Comparison of ENCODE assay signal across 10 cellular contexts in the genomic region with DNA sequence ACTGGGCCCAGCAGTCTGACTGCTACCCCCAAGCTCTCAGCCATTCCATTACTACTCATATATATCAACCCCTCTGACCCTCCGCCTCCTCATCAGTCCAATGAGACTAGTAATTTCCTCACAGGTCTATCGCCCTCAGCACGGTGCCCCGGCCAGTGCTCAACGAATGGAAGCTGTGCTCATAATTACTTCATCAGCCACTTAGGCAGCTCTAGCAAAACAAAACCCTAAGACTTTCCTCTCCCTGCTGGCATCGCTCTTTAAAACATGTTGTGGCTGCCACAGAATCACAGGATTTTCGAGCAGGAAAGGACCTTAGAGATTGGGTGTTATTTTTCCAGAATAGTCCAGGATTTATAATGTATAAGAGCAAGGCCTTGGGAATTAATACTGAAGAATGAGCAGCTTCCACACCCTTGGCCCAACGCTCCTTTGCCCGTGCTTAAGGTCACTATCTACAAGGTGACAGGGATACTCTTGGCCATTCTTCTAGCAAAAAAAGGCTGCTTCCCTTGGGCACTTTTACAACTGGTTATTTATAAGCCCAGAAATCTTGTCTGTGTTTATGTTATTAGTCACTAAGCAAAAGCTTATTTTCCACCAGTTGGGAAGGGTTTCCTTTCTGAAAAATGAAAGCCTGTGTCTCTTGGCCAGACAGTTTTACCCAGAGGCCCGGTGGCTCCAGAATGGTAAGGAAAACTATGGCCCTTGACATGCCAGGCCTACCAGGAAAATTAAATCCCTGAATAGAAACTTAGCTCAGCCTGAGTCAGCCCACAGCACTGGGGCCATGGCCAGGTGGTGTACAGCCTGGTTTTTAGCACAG. TPM values are rescaled to one million over a fixed set of nuclear protein-coding genes. Genes with fewer than 3 reads are reported as not detected.
DNase-seq lines count a peak whose midpoint lies in the region; ATAC-seq and TF ChIP-seq lines count a peak whose summit lies in the region.
"Had no signal": no experiment of that assay in that cellular context is flagged by ENCODE, and none has a peak within 500 bp of the region (broad histone marks: within the 10 kb centered on the region; RNA-seq: fewer than 3 reads in every experiment).

No MANE protein-coding gene starts in this region.

- peaks cover 21% of the 10 kb centered on the region for H3K36me3 ChIP-seq in adipocyte (ENCODE audit: control insufficient read depth, insufficient read depth, low read length, severe bottlenecking)
- no peaks in the 10 kb centered on the region for H3K36me3 ChIP-seq in ovary

- CTCF ChIA-PET in activated CD8-positive, alpha-beta T cell treated with anti-CD3 and anti-CD28 coated beads, Interleukin-2, amount 10 ng/mL, durations not matched to agents 7 days and 5 days (lab: Charles Lee), result no interaction called here

- H3K4me3 Mint-ChIP-seq in activated CD8-positive, alpha-beta T cell treated with anti-CD3 and anti-CD28 coated beads, Interleukin-2, amount 10 ng/mL, durations not matched to agents 7 days and 5 days, result no peak overlapping the region

- intact Hi-C loops in ovary (cut with DNase I), result no loop called here

- H3K27me3 ChIP-seq in adipocyte (replicated peaks; ENCODE audit: control insufficient read depth, insufficient read depth, low read length), result no peaks in the 10 kb centered on the region
- no peaks in the 10 kb centered on the region for H3K27me3 ChIP-seq in ovary

- peak overlapping the region; percentile 78 for H3K9ac ChIP-seq in adipocyte (ENCODE audit: low read length)
- H3K9ac ChIP-seq: KMS-11 had no signal

- H3K27ac Mint-ChIP-seq in activated CD8-positive, alpha-beta T cell treated with anti-CD3 and anti-CD28 coated beads, Interleukin-2, amount 10 ng/mL, durations not matched to agents 7 days and 5 days, result no peak overlapping the region

- no peak for ATAC-seq in HG03432 (IDR thresholded peaks at IDR 0.05; ENCODE audit: unreplicated experiment)
- no peak for ATAC-seq in activated CD8-positive, alpha-beta T cell treated with anti-CD3 and anti-CD28 coated beads, Interleukin-2, amount 10 ng/mL, durations not matched to agents 7 days and 5 days
- no peak for ATAC-seq in HG03565 (IDR thresholded peaks at IDR 0.05; ENCODE audit: unreplicated experiment)

- no peaks in the 10 kb centered on the region for H3K36me3 Mint-ChIP-seq in activated CD8-positive, alpha-beta T cell treated with anti-CD3 and anti-CD28 coated beads, Interleukin-2, amount 10 ng/mL, durations not matched to agents 7 days and 5 days (ENCODE audit: low read depth)

- no peaks in the 10 kb centered on the region for H3K9me3 ChIP-seq in adipocyte (ENCODE audit: control insufficient read depth, low read length)
- no peaks in the 10 kb centered on the region for H3K9me3 ChIP-seq in ovary

- H3K4me3 ChIP-seq in adipocyte (ENCODE audit: low read length) (no peak overlapping the region), fibroblast of villous mesenchyme (ENCODE audit: low read depth, low read length) (no peak overlapping the region), ovary (no peak overlapping the region)

- WGBS in ovary, 3 donors, result 18 to 29% (median 28%) methylated on average over 10 of the region's 10 CpGs

- H3K4me1 ChIP-seq in adipocyte (ENCODE audit: control insufficient read depth, insufficient read depth, low read length), result peaks cover 62% of the 10 kb centered on the region
- peaks cover 21% of the 10 kb centered on the region for H3K4me1 ChIP-seq in ovary (ENCODE audit: insufficient read depth)

- TF ChIP-seq CTCF in fibroblast of villous mesenchyme (IDR thresholded peaks at IDR 0.05; ENCODE audit: insufficient read depth, low read depth, low read length) (no peak), ovary (IDR thresholded peaks at IDR 0.05) (no peak)

- no peaks in the 10 kb centered on the region for H3K27me3 Mint-ChIP-seq in activated CD8-positive, alpha-beta T cell treated with anti-CD3 and anti-CD28 coated beads, Interleukin-2, amount 10 ng/mL, durations not matched to agents 7 days and 5 days (ENCODE audit: low read depth)

- DNase-seq in AG08396 (ENCODE audit: low spot score), result peak; percentile 57
- DNase-seq in adipocyte (ENCODE audit: low read depth), result peak; percentile 79
- DNase-seq in fibroblast of villous mesenchyme (ENCODE audit: low read depth), result peak; percentile 88
- peak; percentile 36 to 58 (median 46) for DNase-seq in ovary
- DNase-seq in stimulated activated CD4-positive, alpha-beta T cell treated with anti-CD3 and anti-CD28 coated beads, Interleukin-4, amount 100 ng/mL, for 24 hours, result no peak
- no peak for DNase-seq in activated CD8-positive, alpha-beta T cell treated with anti-CD3 and anti-CD28 coated beads, Interleukin-2, amount 10 ng/mL, durations not matched to agents 7 days and 5 days

- no peak for TF ChIP-seq POLR2A in ovary (IDR thresholded peaks at IDR 0.05)

- POLR2A ChIA-PET in activated CD8-positive, alpha-beta T cell treated with anti-CD3 and anti-CD28 coated beads, Interleukin-2, amount 10 ng/mL, durations not matched to agents 7 days and 5 days (lab: Charles Lee), result interaction anchor here (0.7 kb wide), 1 partner anchor 11 kb away, joined by 3 read pairs; no protein-coding TSS in a partner anchor

- H3K4me1 Mint-ChIP-seq in activated CD8-positive, alpha-beta T cell treated with anti-CD3 and anti-CD28 coated beads, Interleukin-2, amount 10 ng/mL, durations not matched to agents 7 days and 5 days (ENCODE audit: low read depth), result no peaks in the 10 kb centered on the region

- no peaks in the 10 kb centered on the region for H3K9me3 Mint-ChIP-seq in activated CD8-positive, alpha-beta T cell treated with anti-CD3 and anti-CD28 coated beads, Interleukin-2, amount 10 ng/mL, durations not matched to agents 7 days and 5 days (ENCODE audit: insufficient read depth)

- H3K27ac ChIP-seq in ovary, result peak overlapping the region; percentile 74 to 80
- H3K27ac ChIP-seq: C4-2B, KMS-11 had no signal

- no peak for TF ChIP-seq EP300 in ovary (IDR thresholded peaks at IDR 0.05)

RNA-seq across cellular contexts. Expression of gene NUAK1, which starts 48.0 kb away (rescaled TPM):
- total RNA-seq in fibroblast of villous mesenchyme (82.8 and 84.6 TPM in 2 replicates), ovary (10 to 100 TPM in 5 of 7 donors, 1 to 10 TPM in 2; 2.8 to 22.2 (median 12.0) TPM)
- 10 to 100 TPM in 1 of 2 donors, 1 to 10 TPM in 1; 9.3 to 15.8 TPM for polyA plus RNA-seq in ovary
- total RNA-seq in activated CD8-positive, alpha-beta T cell treated with anti-CD3 and anti-CD28 coated beads, Interleukin-2, amount 10 ng/mL, durations not matched to agents 7 days and 5 days, result not detected

Comparison
In these comparisons a context has a peak if more than half of its experiments do, and no peak if none do; other contexts are left out.
1. DNase-seq: peak in AG08396 (single experiment), adipocyte (single experiment), fibroblast of villous mesenchyme (single experiment) and ovary (5 of 5); none in stimulated activated CD4-positive, alpha-beta T cell treated with anti-CD3 and anti-CD28 coated beads, Interleukin-4, amount 100 ng/mL, for 24 hours (single experiment) and activated CD8-positive, alpha-beta T cell treated with anti-CD3 and anti-CD28 coated beads, Interleukin-2, amount 10 ng/mL, durations not matched to agents 7 days and 5 days (single experiment).